ENCODE assay signal across 17 cellular contexts in the genomic region with DNA sequence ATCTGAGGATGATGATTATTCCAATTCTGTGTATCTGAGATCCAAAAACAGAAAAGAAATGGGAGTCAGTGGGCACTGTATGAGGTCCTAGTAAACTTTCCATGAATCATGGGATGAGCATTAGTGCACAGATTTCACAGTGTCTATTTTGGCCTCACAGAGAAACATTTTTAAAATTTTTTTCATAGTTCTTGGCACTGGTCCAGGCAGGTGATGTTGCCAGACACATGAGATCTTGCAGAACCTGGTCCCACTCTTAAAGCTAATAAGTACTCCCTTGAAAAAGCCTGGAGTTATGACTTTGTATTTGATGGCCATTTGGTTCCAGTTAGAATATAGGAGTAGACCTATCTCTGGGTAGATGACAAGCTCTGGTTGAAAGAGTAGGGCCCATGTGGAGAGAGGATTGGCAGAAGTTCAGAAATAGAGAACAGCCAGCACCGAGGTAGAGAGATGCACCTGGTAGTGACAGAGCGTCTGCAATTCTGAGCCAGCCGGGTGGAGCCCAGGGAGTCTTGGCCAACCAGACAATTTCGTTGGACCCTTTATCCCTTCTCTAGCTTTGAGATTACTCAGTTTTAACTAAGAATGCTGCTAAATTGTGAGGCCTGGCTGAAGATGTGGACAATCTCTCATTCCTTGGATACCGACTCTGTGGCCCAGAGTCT. TPM values are rescaled to one million over a fixed set of nuclear protein-coding genes. Genes with fewer than 3 reads are reported as not detected.
DNase-seq lines count a peak whose midpoint lies in the region; ATAC-seq and TF ChIP-seq lines count a peak whose summit lies in the region.
"Had no signal": no experiment of that assay in that cellular context is flagged by ENCODE, and none has a peak within 500 bp of the region (broad histone marks: within the 10 kb centered on the region; RNA-seq: fewer than 3 reads in every experiment).

No MANE protein-coding gene starts in this region.

- BruUV-seq in PC-3 (replicated peaks; lab: Mats Ljungman, UMichigan), result no TSS peak

- H3K9ac ChIP-seq in Karpas-422 (ENCODE audit: low read length), result peak overlapping the region; percentile 42
- H3K9ac ChIP-seq in PC-3 (ENCODE audit: low read length), result no peak overlapping the region

- ATAC-seq in PC-3, result no peak
- no peak for ATAC-seq in foreskin keratinocyte
- no peak for ATAC-seq in HG03439 (IDR thresholded peaks at IDR 0.05; ENCODE audit: unreplicated experiment)
- ATAC-seq in right cardiac atrium, result no peak
- no peak for ATAC-seq in GM21360 (IDR thresholded peaks at IDR 0.05; ENCODE audit: unreplicated experiment)

- H3K4me3 ChIP-seq in Karpas-422 (ENCODE audit: low read length) (peak overlapping the region; percentile 5; the same call in 1 of the 2 replicates), PC-3 (ENCODE audit: low read length) (no peak overlapping the region), lower leg skin (ENCODE audit: low read depth, poor library complexity, severe bottlenecking) (no peak overlapping the region), right cardiac atrium (ENCODE audit: low read length) (no peak overlapping the region)
- H3K4me3 ChIP-seq: SJCRH30 had no signal

- H3F3A ChIP-seq in PC-3 (ENCODE audit: low read length, unreplicated experiment), result no peaks in the 10 kb centered on the region

- intact Hi-C loops in PC-3 (cut with micrococcal nuclease) (no loop called here), lower leg skin (cut with DNase I; ENCODE audit: low total_unique reads) (no loop called here), right cardiac atrium (cut with DNase I) (no loop called here)

- H2AFZ ChIP-seq in Karpas-422 (ENCODE audit: low read length) (no peak overlapping the region), PC-3 (ENCODE audit: low read length) (no peak overlapping the region)

- no peaks in the 10 kb centered on the region for H3K36me3 ChIP-seq in Karpas-422 (ENCODE audit: insufficient read depth, low read length)
- H3K36me3 ChIP-seq in PC-3 (ENCODE audit: low read depth, low read length), result no peaks in the 10 kb centered on the region
- H3K36me3 ChIP-seq: SJCRH30 had no signal

- H3K4me1 ChIP-seq in Karpas-422 (ENCODE audit: low read length) (peaks cover 63% of the 10 kb centered on the region), PC-3 (ENCODE audit: insufficient read depth, low read length) (peaks cover 11% of the 10 kb centered on the region; the same call in 1 of the 2 replicates), foreskin keratinocyte (no peaks in the 10 kb centered on the region), right cardiac atrium (ENCODE audit: control insufficient read depth, insufficient read depth, low read length) (no peaks in the 10 kb centered on the region)

- 51 to 76% methylated on average over 5 of the region's 5 CpGs for WGBS in lower leg skin, 2 donors
- 82% methylated on average over 5 of the region's 5 CpGs for WGBS in right cardiac atrium

- H3K27me3 ChIP-seq in Karpas-422 (ENCODE audit: low read length) (no peaks in the 10 kb centered on the region), PC-3 (ENCODE audit: low read length) (no peaks in the 10 kb centered on the region), foreskin keratinocyte (no peaks in the 10 kb centered on the region), right cardiac atrium (ENCODE audit: control insufficient read depth, insufficient read depth) (no peaks in the 10 kb centered on the region)
- H3K27me3 ChIP-seq: SJCRH30 had no signal

- H3K27ac ChIP-seq in Karpas-422 (ENCODE audit: low read length), result peak overlapping the region; percentile 99
- no peak overlapping the region for H3K27ac ChIP-seq in PC-3 (ENCODE audit: low read length)
- H3K27ac ChIP-seq in foreskin keratinocyte, result no peak overlapping the region
- no peak overlapping the region for H3K27ac ChIP-seq in right cardiac atrium (ENCODE audit: low read length)
- H3K27ac ChIP-seq: SJCRH30 had no signal

- TF ChIP-seq CTCF in PC-3 (conservative IDR thresholded peaks at IDR 0.05; ENCODE audit: low read depth, low read length), result no peak
- no peak for TF ChIP-seq CTCF in foreskin keratinocyte (conservative IDR thresholded peaks at IDR 0.05)
- no peak for TF ChIP-seq CTCF in lower leg skin (IDR thresholded peaks at IDR 0.05)

- CTCF ChIA-PET in PC-3 (lab: Charles Lee), result no interaction called here

- no peak for TF ChIP-seq POLR2A in lower leg skin (IDR thresholded peaks at IDR 0.05)

- POLR2A ChIA-PET in PC-3 (lab: Charles Lee; ENCODE audit: unreplicated experiment), result no interaction called here

- H4K20me1 ChIP-seq in Karpas-422 (ENCODE audit: insufficient read depth, low read depth, low read length), result no peaks in the 10 kb centered on the region
- H4K20me1 ChIP-seq in PC-3 (ENCODE audit: low read length), result no peaks in the 10 kb centered on the region

- H3K79me2 ChIP-seq in Karpas-422 (ENCODE audit: low read length), result no peaks in the 10 kb centered on the region
- no peaks in the 10 kb centered on the region for H3K79me2 ChIP-seq in PC-3 (ENCODE audit: low read length)

- H3K9me3 ChIP-seq in Karpas-422 (ENCODE audit: low read length), result no peaks in the 10 kb centered on the region
- no peaks in the 10 kb centered on the region for H3K9me3 ChIP-seq in PC-3 (ENCODE audit: low read length)
- H3K9me3 ChIP-seq in right cardiac atrium (ENCODE audit: control insufficient read depth, low read length), result no peaks in the 10 kb centered on the region
- H3K9me3 ChIP-seq: SJCRH30 had no signal

- H3K9me2 ChIP-seq in Karpas-422 (replicated peaks; ENCODE audit: insufficient read depth, low read length) (no peaks in the 10 kb centered on the region), PC-3 (replicated peaks; ENCODE audit: low read length) (no peaks in the 10 kb centered on the region)

- peak overlapping the region; percentile 87 for H3K4me2 ChIP-seq in Karpas-422 (ENCODE audit: low read depth, low read length, poor library complexity, severe bottlenecking)
- H3K4me2 ChIP-seq in PC-3 (ENCODE audit: low read length), result no peak overlapping the region

- DNase-seq in DMS79 (lab: John Stamatoyannopoulos, UW) (peak; percentile 92), Karpas-422 (peak; percentile 59), PC-3 (peak; percentile 56), foreskin keratinocyte (peak; percentile 18 to 60), lower leg skin (ENCODE audit: low spot score in 2 of 2) (no peak), right cardiac atrium (no peak)
- DNase-seq: AML-193, DND-41, H9, NCI-H187, NCI-H226, NCI-H748 treated with DMSO at 0.1 percent for 48 hours, T-helper 9 cell had no signal

RNA-seq across cellular contexts. Expression of a gene that starts 6.3 kb away (rescaled TPM):
- 20.6 and 32.5 TPM in 2 replicates for total RNA-seq in Karpas-422 (2014; rRNA removed; shearing (Covaris generic); ENCODE audit: low replicate concordance)
- total RNA-seq in PC-3 (2014; rRNA removed) (1.7 and 2.2 TPM in 2 replicates), foreskin keratinocyte (1.4 and 4.3 TPM in 2 replicates), lower leg skin (under 1 TPM in 3 of 4 donors, not detected in 1; 0.08 to 0.88 (median 0.26) TPM), right cardiac atrium (under 1 TPM in 1 of 4 donors, not detected in 3; 0.03 TPM)
- polyA plus RNA-seq in foreskin keratinocyte (0.40 and 1.0 TPM in 2 replicates), right cardiac atrium (0.02 TPM)
- total RNA-seq: A673, H9 had no signal

Comparison
In these comparisons a context has a peak if more than half of its experiments do, and no peak if none do; other contexts are left out.
1. DNase-seq: peak in DMS79 (single experiment), Karpas-422 (single experiment), PC-3 (single experiment) and foreskin keratinocyte (2 of 2); none in lower leg skin (0 of 2) and right cardiac atrium (0 of 3).